ENCODE assay signal across 1 cellular context in the genomic region with DNA sequence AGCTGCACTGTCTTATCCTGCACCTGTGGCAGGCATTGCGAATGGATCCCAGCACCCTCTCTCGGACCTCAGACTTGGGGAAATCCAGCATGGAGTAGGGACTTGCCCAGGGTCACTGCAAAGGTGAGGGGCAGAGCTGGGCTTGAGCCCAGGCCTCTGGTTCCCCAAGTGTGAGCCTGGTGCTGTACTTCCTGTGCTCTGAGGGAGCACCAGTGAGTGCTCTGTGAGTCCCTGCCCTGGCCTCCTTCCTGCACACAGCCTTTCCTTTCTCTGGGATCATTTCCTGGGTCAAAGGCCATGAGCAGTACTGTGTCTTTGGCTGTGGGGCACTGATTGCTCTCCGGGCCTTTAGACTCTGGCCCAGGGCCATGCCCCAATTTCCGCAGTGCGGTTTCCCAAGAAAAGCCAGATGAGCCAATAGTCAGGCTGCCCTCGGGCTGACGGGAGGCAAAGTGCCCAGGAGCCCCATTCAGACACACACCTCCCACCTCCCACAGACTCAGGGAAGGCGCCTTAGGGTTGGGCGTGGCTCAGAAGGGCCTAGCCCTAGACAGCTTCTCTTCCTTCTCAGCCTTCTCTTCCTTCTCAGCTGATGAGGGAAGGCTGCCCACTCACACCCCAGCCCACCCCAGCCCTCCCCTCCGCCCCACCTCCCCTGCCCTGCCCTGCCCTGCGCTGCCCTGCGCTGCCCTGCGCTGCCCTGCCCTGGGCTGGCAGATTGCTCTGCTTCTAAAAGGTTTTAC.
TF ChIP-seq lines count a peak whose summit lies in the region.

No MANE protein-coding gene starts in this region.

TF ChIP-seq in GM12878, 131 proteins besides CTCF, POLR2A, EP300 and RAD21 (continued from another document):
- peak; percentile 11; the same call in 1 of the 2 replicates for TF ChIP-seq RUNX3 (IDR thresholded peaks at IDR 0.05; ENCODE audit: low read length)
- no peak for TF ChIP-seq ZZZ3 (IDR thresholded peaks at IDR 0.05; ENCODE audit: control insufficient read depth, insufficient read length, low read depth)
- no peak for TF ChIP-seq FOXK2 (IDR thresholded peaks at IDR 0.05)
- no peak for TF ChIP-seq JUND (IDR thresholded peaks at IDR 0.05; ENCODE audit: low read depth, low read length)
- no peak for TF ChIP-seq ESRRA (IDR thresholded peaks at IDR 0.05; ENCODE audit: low read length)
- TF ChIP-seq PAX8 (IDR thresholded peaks at IDR 0.05): no peak
- peak; percentile 43; the same call in 1 of the 2 replicates for TF ChIP-seq EED (IDR thresholded peaks at IDR 0.05; ENCODE audit: low read depth)
- TF ChIP-seq JUNB (IDR thresholded peaks at IDR 0.05): no peak
- TF ChIP-seq CEBPZ (IDR thresholded peaks at IDR 0.05; ENCODE audit: low read depth, low read length): no peak
- no peak for TF ChIP-seq NKRF (conservative IDR thresholded peaks at IDR 0.05)
- peak; percentile 68; the same call in 1 of the 2 replicates for TF ChIP-seq NFXL1 (IDR thresholded peaks at IDR 0.05; ENCODE audit: borderline replicate concordance)
- TF ChIP-seq, protein P1, sequence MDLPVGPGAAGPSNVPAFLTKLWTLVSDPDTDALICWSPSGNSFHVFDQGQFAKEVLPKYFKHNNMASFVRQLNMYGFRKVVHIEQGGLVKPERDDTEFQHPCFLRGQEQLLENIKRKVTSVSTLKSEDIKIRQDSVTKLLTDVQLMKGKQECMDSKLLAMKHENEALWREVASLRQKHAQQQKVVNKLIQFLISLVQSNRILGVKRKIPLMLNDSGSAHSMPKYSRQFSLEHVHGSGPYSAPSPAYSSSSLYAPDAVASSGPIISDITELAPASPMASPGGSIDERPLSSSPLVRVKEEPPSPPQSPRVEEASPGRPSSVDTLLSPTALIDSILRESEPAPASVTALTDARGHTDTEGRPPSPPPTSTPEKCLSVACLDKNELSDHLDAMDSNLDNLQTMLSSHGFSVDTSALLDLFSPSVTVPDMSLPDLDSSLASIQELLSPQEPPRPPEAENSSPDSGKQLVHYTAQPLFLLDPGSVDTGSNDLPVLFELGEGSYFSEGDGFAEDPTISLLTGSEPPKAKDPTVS (IDR thresholded peaks at IDR 0.05; ENCODE audit: low read depth, low read length): no peak
- 0 out of 2 replicates have a peak, but pooled peaks have one; percentile 42 for TF ChIP-seq TCF12 (IDR thresholded peaks at IDR 0.05; ENCODE audit: low read depth, low read length)
- no peak for TF ChIP-seq FOS (IDR thresholded peaks at IDR 0.05; ENCODE audit: borderline replicate concordance, extremely low read depth, insufficient read length)
- TF ChIP-seq SMAD5 (IDR thresholded peaks at IDR 0.05; ENCODE audit: low read depth): no peak
- no peak for TF ChIP-seq BMI1 (IDR thresholded peaks at IDR 0.05; ENCODE audit: borderline replicate concordance)
- no peak for TF ChIP-seq ZBTB4 (CRISPR knock-in tag; IDR thresholded peaks at IDR 0.05)
- no peak for TF ChIP-seq FOXM1 (IDR thresholded peaks at IDR 0.05; ENCODE audit: low read depth, low read length)
- TF ChIP-seq POLR2AphosphoS5 (IDR thresholded peaks at IDR 0.05; ENCODE audit: low read length): no peak
- TF ChIP-seq KDM1A (IDR thresholded peaks at IDR 0.05; ENCODE audit: borderline replicate concordance): no peak
- TF ChIP-seq NRF1 (conservative IDR thresholded peaks at IDR 0.05; ENCODE audit: low read depth, low read length): no peak
- TF ChIP-seq ZBED1 (IDR thresholded peaks at IDR 0.05; ENCODE audit: borderline replicate concordance): no peak
- no peak for TF ChIP-seq ZSCAN29 (IDR thresholded peaks at IDR 0.05)
- TF ChIP-seq SMAD1 (IDR thresholded peaks at IDR 0.05; ENCODE audit: low read depth, partially characterized antibody): no peak
- no peak for TF ChIP-seq HDGF (IDR thresholded peaks at IDR 0.05)
- TF ChIP-seq, protein P2, sequence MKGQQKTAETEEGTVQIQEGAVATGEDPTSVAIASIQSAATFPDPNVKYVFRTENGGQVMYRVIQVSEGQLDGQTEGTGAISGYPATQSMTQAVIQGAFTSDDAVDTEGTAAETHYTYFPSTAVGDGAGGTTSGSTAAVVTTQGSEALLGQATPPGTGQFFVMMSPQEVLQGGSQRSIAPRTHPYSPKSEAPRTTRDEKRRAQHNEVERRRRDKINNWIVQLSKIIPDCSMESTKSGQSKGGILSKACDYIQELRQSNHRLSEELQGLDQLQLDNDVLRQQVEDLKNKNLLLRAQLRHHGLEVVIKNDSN (IDR thresholded peaks at IDR 0.05; ENCODE audit: borderline replicate concordance, extremely low read length, insufficient read depth, low read depth, low read length): no peak
- TF ChIP-seq RELA (IDR thresholded peaks at IDR 0.05; ENCODE audit: borderline replicate concordance, partially characterized antibody): no peak
- TF ChIP-seq USF2 (IDR thresholded peaks at IDR 0.05; ENCODE audit: borderline replicate concordance, low read depth, low read length): no peak
